In genomic region chr6:46734867-46735719, GRCh38 we compare ENCODE assay signal across 1 cellular context.
TF ChIP-seq lines count a peak whose summit lies in the region.

Gene PLA2G7, minus strand, starts transcription at chr6:46735375. Its CDS starts 12,484 bp downstream, at chr6:46722891.

TF ChIP-seq in K562, 482 proteins besides CTCF, POLR2A, EP300 and RAD21 (continued from another document):
- TF ChIP-seq ZNF609 (CRISPR knock-in tag; IDR thresholded peaks at IDR 0.05; ENCODE audit: borderline replicate concordance) (no peak), PHTF2 (CRISPR knock-in tag; IDR thresholded peaks at IDR 0.05) (no peak), ZNF124 (CRISPR knock-in tag; IDR thresholded peaks at IDR 0.05) (no peak)
